1 cellular context compared by ENCODE assay signal in the genomic region with DNA sequence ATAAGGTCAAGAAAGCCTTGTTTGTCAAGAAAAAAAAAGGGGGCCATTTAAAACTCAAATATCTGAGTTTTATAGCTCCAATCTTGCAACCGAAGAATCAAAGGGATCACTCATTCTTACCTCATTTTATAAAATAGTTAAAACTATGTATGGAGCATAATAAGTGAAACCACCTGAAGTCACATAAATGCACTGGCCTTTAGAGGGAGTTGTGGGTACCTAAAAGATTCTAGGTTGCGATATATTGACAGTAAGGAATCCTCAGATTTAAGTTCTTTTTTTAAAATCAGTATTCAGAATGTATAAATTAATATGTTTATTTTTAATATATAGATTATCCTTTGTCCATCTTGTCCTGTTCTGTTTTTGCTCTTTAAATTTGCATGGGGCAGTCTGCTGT.
TF ChIP-seq lines count a peak whose summit lies in the region.

No MANE protein-coding gene starts in this region.

TF ChIP-seq in IMR-90, 13 proteins besides CTCF, POLR2A, EP300 and RAD21:
- no peak for TF ChIP-seq FOS (IDR thresholded peaks at IDR 0.05; ENCODE audit: low read depth, low read length)
- TF ChIP-seq CEBPB (IDR thresholded peaks at IDR 0.05; ENCODE audit: low read depth, low read length), result no peak
- no peak for TF ChIP-seq RCOR1 (IDR thresholded peaks at IDR 0.05; ENCODE audit: insufficient replicate concordance, low read length)
